17 cellular contexts compared by ENCODE assay signal in the genomic region with DNA sequence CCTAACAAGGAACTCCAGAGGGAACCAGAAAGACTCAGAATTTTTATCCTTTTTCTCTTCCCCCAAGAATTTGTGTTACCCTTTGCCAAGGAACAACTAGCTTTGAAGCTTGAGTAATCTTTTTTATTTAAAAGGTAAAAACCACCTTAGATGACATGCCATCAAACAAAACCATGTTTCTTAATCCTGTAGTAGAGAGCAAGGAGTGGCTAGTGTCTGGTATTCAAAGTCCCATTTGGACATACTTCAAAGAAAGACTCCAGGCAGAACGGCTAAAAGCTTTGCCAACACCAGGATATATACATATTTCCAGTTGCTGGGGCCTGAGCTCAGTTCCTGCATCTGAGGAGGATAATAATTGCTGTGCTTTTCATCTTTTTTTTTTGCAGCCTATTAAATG.
DNase-seq lines count a peak whose midpoint lies in the region; ATAC-seq and TF ChIP-seq lines count a peak whose summit lies in the region.
"Had no signal": no experiment of that assay in that cellular context is flagged by ENCODE, and none has a peak within 500 bp of the region (broad histone marks: within the 10 kb centered on the region; RNA-seq: fewer than 3 reads in every experiment).

No MANE protein-coding gene starts in this region.

- H4K8ac ChIP-seq in trophoblast cell (ENCODE audit: low read depth, low read length), result no peak overlapping the region

- no peak overlapping the region for H3K14ac ChIP-seq in trophoblast cell (ENCODE audit: low read length)

- H4K12ac ChIP-seq in trophoblast cell (ENCODE audit: low read depth, low read length), result no peak overlapping the region

- ATAC-seq in Right ventricle myocardium superior (ENCODE audit: poor library complexity) (no peak), HG03439 (IDR thresholded peaks at IDR 0.05; ENCODE audit: unreplicated experiment) (no peak)

- H3K27ac ChIP-seq in left ventricle myocardium inferior (replicated peaks), result peak overlapping the region; percentile 46
- H3K27ac ChIP-seq in epithelial cell of prostate, result peak overlapping the region; percentile 24
- H3K27ac ChIP-seq in trophoblast cell (ENCODE audit: low read depth, low read length), result peak overlapping the region; percentile 64
- H3K27ac ChIP-seq: prostate gland had no signal

- H3K9ac ChIP-seq in trophoblast cell (ENCODE audit: low read length), result no peak overlapping the region

- H3K4me2 ChIP-seq in trophoblast cell (ENCODE audit: low read length), result no peak overlapping the region

- DNase-seq in left ventricle myocardium inferior, result no peak
- DNase-seq in Right ventricle myocardium superior, result no peak
- DNase-seq in epithelial cell of prostate (ENCODE audit: low read depth, low spot score), result no peak
- DNase-seq in trophoblast cell, result peak in 1 of 2 donors; percentile 21
- DNase-seq in hepatic stellate cell (ENCODE audit: low spot score), result no peak
- no peak for DNase-seq in NCI-H345 (lab: John Stamatoyannopoulos, UW)
- DNase-seq in HT-29 (ENCODE audit: low spot score), result no peak
- DNase-seq: activated CD4-positive, alpha-beta T cell treated with anti-CD3 and anti-CD28 coated beads, Interleukin-2, amount 50 U/mL, for 4 hours; CD4-positive, alpha-beta T cell; cortex of kidney; DMS79 treated with DMSO at 0.1 percent for 48 hours; naive B cell; NCI-H187; NCI-H524 treated with DMSO at 0.1 percent for 48 hours; OCI-M1 had no signal

- H4K91ac ChIP-seq in trophoblast cell (ENCODE audit: low read depth, low read length), result no peak overlapping the region

- no peak overlapping the region for H3K4ac ChIP-seq in trophoblast cell (ENCODE audit: low read depth, low read length)

- H3K79me1 ChIP-seq in trophoblast cell (ENCODE audit: low read length), result no peaks in the 10 kb centered on the region

- WGBS in trophoblast cell (ENCODE audit: extremely low coverage, insufficient coverage, insufficient read length), result no CpG with 5 or more reads among the region's 1 CpG

- no peak overlapping the region for H2BK12ac ChIP-seq in trophoblast cell (ENCODE audit: low read length)

- no peak overlapping the region for H3K18ac ChIP-seq in trophoblast cell (ENCODE audit: low read length)

- H3K36me3 ChIP-seq in left ventricle myocardium inferior (no peaks in the 10 kb centered on the region), trophoblast cell (ENCODE audit: control insufficient read depth in 1 of 2, insufficient read depth in 2 of 2, low read length in 2 of 2) (no peaks in the 10 kb centered on the region)
- H3K36me3 ChIP-seq: prostate gland had no signal

- no peak overlapping the region for H2AK5ac ChIP-seq in trophoblast cell (ENCODE audit: low read length)

- no peak overlapping the region for H2AFZ ChIP-seq in trophoblast cell (ENCODE audit: insufficient read depth, low read length, poor library complexity)

- TF ChIP-seq CTCF in left ventricle myocardium inferior (IDR thresholded peaks at IDR 0.05; ENCODE audit: borderline replicate concordance), result no peak

- no peak overlapping the region for H3K23ac ChIP-seq in trophoblast cell (ENCODE audit: low read length)

- H2BK120ac ChIP-seq in trophoblast cell (ENCODE audit: insufficient read depth, low read length, poor library complexity), result no peak overlapping the region

- no peaks in the 10 kb centered on the region for H3K79me2 ChIP-seq in trophoblast cell (ENCODE audit: control insufficient read depth, insufficient read depth, low read length, poor library complexity)

- peaks cover 8% of the 10 kb centered on the region for H3K4me1 ChIP-seq in left ventricle myocardium inferior
- H3K4me1 ChIP-seq in trophoblast cell (ENCODE audit: control insufficient read depth in 1 of 2, insufficient read depth in 2 of 2, low read length in 2 of 2), result no peaks in the 10 kb centered on the region
- H3K4me1 ChIP-seq: prostate gland had no signal

- H3K9me3 ChIP-seq in left ventricle myocardium inferior (replicated peaks) (no peaks in the 10 kb centered on the region), trophoblast cell (ENCODE audit: insufficient read depth, low read depth, low read length) (no peaks in the 10 kb centered on the region)
- H3K9me3 ChIP-seq: prostate gland had no signal

- H3K4me3 ChIP-seq in left ventricle myocardium inferior, result no peak overlapping the region
- H3K4me3 ChIP-seq in trophoblast cell (ENCODE audit: low read depth, low read length), result no peak overlapping the region
- H3K4me3 ChIP-seq: prostate gland had no signal

- H2BK5ac ChIP-seq in trophoblast cell (ENCODE audit: low read depth, low read length, poor library complexity), result no peak overlapping the region

- no peaks in the 10 kb centered on the region for H3K27me3 ChIP-seq in left ventricle myocardium inferior (ENCODE audit: low read depth)
- no peaks in the 10 kb centered on the region for H3K27me3 ChIP-seq in trophoblast cell (ENCODE audit: insufficient read depth, low read length)

- intact Hi-C loops in left ventricle myocardium inferior (cut with micrococcal nuclease) (no loop called here), Right ventricle myocardium superior (cut with DNase I) (no loop called here)
